Comparison of ENCODE assay signal across 10 cellular contexts in the genomic region with DNA sequence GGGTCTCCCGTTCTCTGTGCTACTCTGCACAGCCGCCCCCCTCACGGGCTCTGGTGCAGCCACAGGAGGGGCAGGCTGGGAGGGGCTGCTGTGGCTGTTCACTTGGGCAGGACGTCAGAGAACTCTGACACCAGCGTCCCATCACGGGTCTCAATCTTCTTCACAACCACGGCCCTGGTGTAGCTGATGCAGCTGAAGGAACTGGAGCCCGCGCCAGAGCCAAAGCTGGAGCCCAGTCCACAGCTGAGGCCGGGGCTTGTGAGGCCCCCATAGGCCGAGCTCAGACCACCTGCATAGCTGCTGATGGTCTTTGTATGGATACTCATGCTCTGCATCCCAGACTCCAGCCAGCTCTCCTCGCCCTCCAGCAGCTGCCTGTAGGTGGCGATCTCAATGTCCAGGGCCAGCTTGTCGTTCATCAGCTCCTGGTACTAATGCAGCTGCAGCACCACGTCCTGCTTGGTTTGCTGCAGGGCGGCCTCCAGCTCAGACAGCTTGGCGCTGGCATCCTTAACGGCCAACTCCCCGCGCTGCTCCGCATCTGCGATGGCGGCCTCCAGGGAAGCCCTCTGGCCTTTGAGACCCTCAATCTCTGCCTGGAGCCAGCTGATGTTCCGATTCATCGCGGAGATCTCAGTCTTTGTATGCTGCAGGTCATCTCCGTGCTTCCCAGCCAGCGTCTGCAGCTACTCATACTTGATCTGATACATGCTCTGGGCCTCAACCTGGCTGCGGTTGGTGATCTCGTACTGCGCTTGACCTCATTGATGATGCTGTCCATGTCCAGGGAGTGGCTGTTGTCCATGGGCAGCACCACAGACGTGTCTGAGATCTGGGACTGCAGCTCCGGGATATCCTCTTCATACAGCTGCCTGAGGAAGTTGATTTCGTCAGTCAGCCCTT. TPM values are rescaled to one million over a fixed set of nuclear protein-coding genes. Genes with fewer than 3 reads are reported as not detected.
DNase-seq lines count a peak whose midpoint lies in the region; ATAC-seq, FAIRE-seq and TF ChIP-seq lines count a peak whose summit lies in the region.
"Had no signal": no experiment of that assay in that cellular context is flagged by ENCODE, and none has a peak within 500 bp of the region (broad histone marks: within the 10 kb centered on the region; RNA-seq: fewer than 3 reads in every experiment).

No MANE protein-coding gene starts in this region.

- no peaks in the 10 kb centered on the region for H3K9me3 Mint-ChIP-seq in mesothelial cell of epicardium
- H3K9me3 Mint-ChIP-seq: activated T-helper 17 cell treated with anti-CD3 and anti-CD28 coated beads, Interleukin-2, amount 50 U/mL, for 72 hours had no signal

- H3K36me3 ChIP-seq in K562 (ENCODE audit: control insufficient read depth, insufficient read depth, low read length) (no peaks in the 10 kb centered on the region), kidney epithelial cell (ENCODE audit: control insufficient read depth, insufficient read depth, low read length) (no peaks in the 10 kb centered on the region)

- BruUV-seq in K562 (replicated peaks; lab: Mats Ljungman, UMichigan) = no TSS peak

- TF ChIP-seq POLR2A in K562 (conservative IDR thresholded peaks at IDR 0.05) = no peak

- H4K20me1 ChIP-seq in K562 (replicated peaks; ENCODE audit: control insufficient read depth, insufficient read depth, low read length) = no peaks in the 10 kb centered on the region

- WGBS in K562 (ENCODE audit: insufficient coverage, low coverage, missing lambda C conversion rate) = 49% methylated on average over 31 of the region's 34 CpGs

- no peaks in the 10 kb centered on the region for H3K27me3 Mint-ChIP-seq in mesothelial cell of epicardium (ENCODE audit: low read depth)

- H3K27ac ChIP-seq in AG04450 (ENCODE audit: low read depth, low read length) = no peak overlapping the region
- no peak overlapping the region for H3K27ac ChIP-seq in K562 (ENCODE audit: extremely low read depth, low read depth, low read length)

- no peak overlapping the region for H3K27ac Mint-ChIP-seq in mesothelial cell of epicardium
- H3K27ac Mint-ChIP-seq: activated T-helper 17 cell treated with anti-CD3 and anti-CD28 coated beads, Interleukin-2, amount 50 U/mL, for 72 hours had no signal

- POLR2A ChIA-PET in AG04450 (lab: Yijun Ruan, JAX) = interaction anchor here (0.6 kb wide), 1 partner anchor 289 kb away, joined by 3 read pairs; no protein-coding TSS in a partner anchor
- POLR2A ChIA-PET in K562 (lab: Yijun Ruan, JAX) = interaction anchor here (0.5 to 1.0 kb wide), 3 partner anchors 8 to 20 kb away, joined by 3 to 5 read pairs (median 3); no protein-coding TSS in a partner anchor

- H3K4me1 ChIP-seq in K562 (replicated peaks in 1 of 2; ENCODE audit: control insufficient read depth in 2 of 2, insufficient read depth in 2 of 2, low read length in 2 of 2) = peaks cover 0 to 9% of the 10 kb centered on the region in 2 experiments; a peak in 1 of 5 replicates

- H2AFZ ChIP-seq in K562 (ENCODE audit: low read depth, low read length) = peak overlapping the region; percentile 27

- H3K27me3 ChIP-seq in AG04450 (ENCODE audit: control insufficient read depth, insufficient read depth, low read length) = peaks cover 12% of the 10 kb centered on the region
- H3K27me3 ChIP-seq in K562 (ENCODE audit: control insufficient read depth in 2 of 2, insufficient read depth in 2 of 2, low read length in 2 of 2) = no peaks in the 10 kb centered on the region
- no peaks in the 10 kb centered on the region for H3K27me3 ChIP-seq in kidney epithelial cell (ENCODE audit: control insufficient read depth, insufficient read depth, low read length)

- H3K36me3 Mint-ChIP-seq in mesothelial cell of epicardium = no peaks in the 10 kb centered on the region

- intact Hi-C loops in K562 (cut with micrococcal nuclease) = no loop called here

- no peak overlapping the region for H3K4me3 Mint-ChIP-seq in mesothelial cell of epicardium
- H3K4me3 Mint-ChIP-seq: activated T-helper 17 cell treated with anti-CD3 and anti-CD28 coated beads, Interleukin-2, amount 50 U/mL, for 72 hours had no signal

- no peak for DNase-seq in AG04450 (ENCODE audit: low read depth, low spot score)
- DNase-seq in H4 (ENCODE audit: low spot score) = peak; percentile 11
- peak in 1 of 4 experiments; percentile 58 for DNase-seq in K562 (ENCODE audit: extremely low read depth in 1 of 4, low spot score in 3 of 4)
- DNase-seq in kidney epithelial cell (ENCODE audit: low read depth) = no peak
- no peak for DNase-seq in mesothelial cell of epicardium (ENCODE audit: low spot score in 2 of 2, unreplicated experiment in 2 of 2)
- DNase-seq in SW480 (ENCODE audit: low spot score) = no peak
- DNase-seq: KBM-7 had no signal

- peaks cover 13% of the 10 kb centered on the region for H3K9me3 ChIP-seq in AG04450 (ENCODE audit: control insufficient read depth, insufficient read depth, low read length)
- H3K9me3 ChIP-seq in K562 (replicated peaks; ENCODE audit: control insufficient read depth, insufficient read depth, low read depth, low read length) = peaks cover 8% of the 10 kb centered on the region

- H3K9ac ChIP-seq in K562 (ENCODE audit: insufficient read depth in 1 of 2, low read depth in 2 of 2, low read length in 2 of 2) = no peak overlapping the region

- no peaks in the 10 kb centered on the region for H3K9me1 ChIP-seq in K562 (ENCODE audit: control insufficient read depth, insufficient read depth, low read length)

- no peaks in the 10 kb centered on the region for H3K4me1 Mint-ChIP-seq in mesothelial cell of epicardium
- H3K4me1 Mint-ChIP-seq: activated T-helper 17 cell treated with anti-CD3 and anti-CD28 coated beads, Interleukin-2, amount 50 U/mL, for 72 hours had no signal

- H3K4me3 ChIP-seq in AG04450 (ENCODE audit: low read depth, low read length) (no peak overlapping the region), K562 (no peak overlapping the region), kidney epithelial cell (ENCODE audit: low read depth, low read length) (no peak overlapping the region)

- H3K4me2 ChIP-seq in K562 (ENCODE audit: insufficient read depth, low read length) = no peak overlapping the region; the same call in 1 of the 2 replicates

- FAIRE-seq in K562 (lab: Jason Lieb, UNC) = peak; percentile 79

- peak in 1 of 2 experiments; percentile 48; a peak in 2 of 4 replicates for TF ChIP-seq RAD21 in K562 (CRISPR knock-in tag; conservative IDR thresholded peaks at IDR 0.05 in 1 of 2, IDR thresholded peaks at IDR 0.05 in 1 of 2)

- TF ChIP-seq EP300 in K562 (IDR thresholded peaks at IDR 0.05; ENCODE audit: low read length) = no peak

- ATAC-seq in K562 (peak; percentile 74), HG02884 (IDR thresholded peaks at IDR 0.05; ENCODE audit: unreplicated experiment) (no peak), GM18517 (IDR thresholded peaks at IDR 0.05; ENCODE audit: unreplicated experiment) (no peak)
- ATAC-seq: activated T-helper 17 cell treated with anti-CD3 and anti-CD28 coated beads, Interleukin-2, amount 50 U/mL, for 72 hours had no signal

- no peaks in the 10 kb centered on the region for H3K79me2 ChIP-seq in K562 (ENCODE audit: control insufficient read depth, insufficient read depth, low read length)

- peak; percentile 70 for TF ChIP-seq CTCF in AG04450 (IDR thresholded peaks at IDR 0.05; ENCODE audit: low read depth, low read length)
- TF ChIP-seq CTCF in K562 (IDR thresholded peaks at IDR 0.05 in 2 of 3, conservative IDR thresholded peaks at IDR 0.05 in 1 of 3; ENCODE audit: insufficient read depth in 2 of 3, low read depth in 1 of 3, low read length in 3 of 3) = peak; percentile 59 to 66 (median 62)
- TF ChIP-seq CTCF in kidney epithelial cell (IDR thresholded peaks at IDR 0.05; ENCODE audit: insufficient read depth, low read length, poor library complexity, severe bottlenecking) = peak; percentile 52
- no peak for TF ChIP-seq CTCF in mesothelial cell of epicardium (IDR thresholded peaks at IDR 0.05; ENCODE audit: unreplicated experiment)

- in situ Hi-C loops in K562 (cut with MboI) = no loop called here

- CTCF ChIA-PET in AG04450 (lab: Charles Lee) = interaction anchor here (1.1 to 4.1 kb wide), 14 partner anchors 8 to 311 kb away, joined by 3 to 27 read pairs (median 5); no protein-coding TSS in a partner anchor
- CTCF ChIA-PET in K562 (lab: Yijun Ruan, JAX; ENCODE audit: low intra/inter-chr PET ratio) = no interaction called here

RNA-seq across cellular contexts. Expression of gene DUSP19, which starts 7.4 kb away (rescaled TPM):
- polyA plus RNA-seq in AG04450 (2011; rRNA removed) (2.3 and 3.6 TPM in 2 replicates), K562 (2011; rRNA removed) (4.8 and 6.3 TPM in 2 replicates), K562 (2014; fragmentation: Illumina TruSeq; extraction: Trizol) (1.2 and 1.6 TPM in 2 replicates), K562 (2014; fragmentation: Nextera tagmentation; extraction: Ambion mirVana) (1 to 10 TPM; 2.7 to 3.1 TPM), K562 (2014; rRNA removed) (2.0 and 2.7 TPM in 2 replicates)
- polyA minus RNA-seq in AG04450 (2011; rRNA and poly(A)+ RNA removed) = 4.2 and 4.7 TPM in 2 replicates
- 1.7 and 3.3 TPM in 2 replicates for total RNA-seq in H4 (2014; rRNA removed; shearing (Covaris generic))
- total RNA-seq in K562 (2011; cell fraction: chromatin; rRNA removed; ENCODE audit: low replicate concordance) = 1.3 and 2.0 TPM in 2 replicates
- total RNA-seq in K562 (2011; cell fraction: nucleolus; rRNA removed) = 1.1 and 1.2 TPM in 2 replicates
- 2.1 and 2.4 TPM in 2 replicates for total RNA-seq in K562 (2011; cell fraction: nucleoplasm; rRNA removed)
- total RNA-seq in K562 (2014; rRNA removed) (2.7 and 3.1 TPM in 2 replicates), K562 (2014; rRNA removed; fragmentation: Illumina TruSeq; extraction: Trizol) (3.5 and 5.6 TPM in 2 replicates), K562 (2015; rRNA removed; fragmentation: Illumina TruSeq; extraction: Trizol) (3.2 and 3.7 TPM in 2 replicates), K562 (2021) (3.5 and 4.7 TPM in 2 replicates), kidney epithelial cell (0.58 and 1.0 TPM in 2 replicates), mesothelial cell of epicardium (3.5 to 4.3 TPM (median 4.3 TPM) in 3 replicates)
- polyA plus RNA-seq in K562 (2011; cell fraction: cytosol; rRNA removed) = 1.3 and 3.1 TPM in 2 replicates
- polyA plus RNA-seq in K562 (2011; cell fraction: nucleus; rRNA removed) = 0.97 and 1.2 TPM in 2 replicates
- polyA plus RNA-seq in K562 (2012) = 1.0 and 2.1 TPM in 2 replicates
- polyA minus RNA-seq in K562 (2011; rRNA and poly(A)+ RNA removed) = 5.7 and 6.0 TPM in 2 replicates
- polyA minus RNA-seq in K562 (2011; cell fraction: cytosol; rRNA and poly(A)+ RNA removed) = 2.2 and 2.6 TPM in 2 replicates
- 0.67 and 2.0 TPM in 2 replicates for polyA minus RNA-seq in K562 (2011; cell fraction: nucleus; rRNA and poly(A)+ RNA removed)

RNA-seq across cellular contexts. Expression of gene NCKAP1, which starts 32.9 kb away (rescaled TPM):
- polyA plus RNA-seq in AG04450 (2011; rRNA removed) (133 and 182 TPM in 2 replicates), K562 (2011; rRNA removed) (120 and 153 TPM in 2 replicates), K562 (2014; fragmentation: Illumina TruSeq; extraction: Trizol) (78.2 and 89.6 TPM in 2 replicates), K562 (2014; fragmentation: Nextera tagmentation; extraction: Ambion mirVana) (10 to 100 TPM; 34.0 to 35.1 TPM), K562 (2014; rRNA removed) (56.7 and 60.5 TPM in 2 replicates)
- 87.2 and 172 TPM in 2 replicates for polyA minus RNA-seq in AG04450 (2011; rRNA and poly(A)+ RNA removed)
- 103 and 110 TPM in 2 replicates for total RNA-seq in H4 (2014; rRNA removed; shearing (Covaris generic))
- total RNA-seq in K562 (2011; cell fraction: chromatin; rRNA removed; ENCODE audit: low replicate concordance) = 95.8 and 462 TPM in 2 replicates
- 43.0 and 60.9 TPM in 2 replicates for total RNA-seq in K562 (2011; cell fraction: nucleolus; rRNA removed)
- total RNA-seq in K562 (2011; cell fraction: nucleoplasm; rRNA removed) = 111 and 144 TPM in 2 replicates
- total RNA-seq in K562 (2014; rRNA removed) (39.7 and 43.9 TPM in 2 replicates), K562 (2014; rRNA removed; fragmentation: Illumina TruSeq; extraction: Trizol) (120 and 136 TPM in 2 replicates), K562 (2015; rRNA removed; fragmentation: Illumina TruSeq; extraction: Trizol) (91.0 and 99.2 TPM in 2 replicates), K562 (2021) (86.6 and 88.7 TPM in 2 replicates), kidney epithelial cell (155 and 189 TPM in 2 replicates), mesothelial cell of epicardium (98.9 to 106 TPM (median 104 TPM) in 3 replicates)
- 39.5 and 56.7 TPM in 2 replicates for polyA plus RNA-seq in K562 (2011; cell fraction: cytosol; rRNA removed)
- 70.5 and 141 TPM in 2 replicates for polyA plus RNA-seq in K562 (2011; cell fraction: nucleus; rRNA removed)
- 60.8 and 92.5 TPM in 2 replicates for polyA plus RNA-seq in K562 (2012)
- polyA minus RNA-seq in K562 (2011; rRNA and poly(A)+ RNA removed) = 194 and 201 TPM in 2 replicates
- 31.1 and 55.4 TPM in 2 replicates for polyA minus RNA-seq in K562 (2011; cell fraction: cytosol; rRNA and poly(A)+ RNA removed)
- 74.7 and 132 TPM in 2 replicates for polyA minus RNA-seq in K562 (2011; cell fraction: nucleus; rRNA and poly(A)+ RNA removed)

RNA-seq across cellular contexts. Expression of gene NUP35, which starts 53.0 kb away (rescaled TPM):
- polyA plus RNA-seq in AG04450 (2011; rRNA removed) = 8.7 and 10.5 TPM in 2 replicates
- polyA minus RNA-seq in AG04450 (2011; rRNA and poly(A)+ RNA removed) = 6.8 and 7.1 TPM in 2 replicates
- total RNA-seq in H4 (2014; rRNA removed; shearing (Covaris generic)) = 41.0 and 41.1 TPM in 2 replicates
- 79.4 and 89.0 TPM in 2 replicates for total RNA-seq in K562 (2011; cell fraction: chromatin; rRNA removed; ENCODE audit: low replicate concordance)
- 48.5 and 56.7 TPM in 2 replicates for total RNA-seq in K562 (2011; cell fraction: nucleolus; rRNA removed)
- total RNA-seq in K562 (2011; cell fraction: nucleoplasm; rRNA removed) = 55.7 and 81.4 TPM in 2 replicates
- 24.5 and 26.2 TPM in 2 replicates for total RNA-seq in K562 (2014; rRNA removed)
- 61.1 and 70.5 TPM in 2 replicates for total RNA-seq in K562 (2014; rRNA removed; fragmentation: Illumina TruSeq; extraction: Trizol)
- total RNA-seq in K562 (2015; rRNA removed; fragmentation: Illumina TruSeq; extraction: Trizol) = 53.8 and 54.4 TPM in 2 replicates
- 38.5 and 46.8 TPM in 2 replicates for total RNA-seq in K562 (2021)
- 40.1 and 51.1 TPM in 2 replicates for polyA plus RNA-seq in K562 (2011; rRNA removed)
- 19.4 and 22.3 TPM in 2 replicates for polyA plus RNA-seq in K562 (2011; cell fraction: cytosol; rRNA removed)
- 39.0 and 39.6 TPM in 2 replicates for polyA plus RNA-seq in K562 (2011; cell fraction: nucleus; rRNA removed)
- 19.6 and 24.1 TPM in 2 replicates for polyA plus RNA-seq in K562 (2012)
- 39.2 and 43.7 TPM in 2 replicates for polyA plus RNA-seq in K562 (2014; fragmentation: Illumina TruSeq; extraction: Trizol)
- polyA plus RNA-seq in K562 (2014; fragmentation: Nextera tagmentation; extraction: Ambion mirVana) = 10 to 100 TPM; 71.0 to 78.2 TPM
- polyA plus RNA-seq in K562 (2014; rRNA removed) = 29.6 and 34.2 TPM in 2 replicates
- 57.8 and 64.5 TPM in 2 replicates for polyA minus RNA-seq in K562 (2011; rRNA and poly(A)+ RNA removed)
- polyA minus RNA-seq in K562 (2011; cell fraction: cytosol; rRNA and poly(A)+ RNA removed) = 19.7 and 22.8 TPM in 2 replicates
- polyA minus RNA-seq in K562 (2011; cell fraction: nucleus; rRNA and poly(A)+ RNA removed) = 54.1 and 81.1 TPM in 2 replicates
- total RNA-seq in kidney epithelial cell = 11.2 and 16.6 TPM in 2 replicates
- total RNA-seq in mesothelial cell of epicardium = 17.0 to 22.6 TPM (median 19.8 TPM) in 3 replicates
